ENCODE assay signal across 11 cellular contexts in the genomic region with DNA sequence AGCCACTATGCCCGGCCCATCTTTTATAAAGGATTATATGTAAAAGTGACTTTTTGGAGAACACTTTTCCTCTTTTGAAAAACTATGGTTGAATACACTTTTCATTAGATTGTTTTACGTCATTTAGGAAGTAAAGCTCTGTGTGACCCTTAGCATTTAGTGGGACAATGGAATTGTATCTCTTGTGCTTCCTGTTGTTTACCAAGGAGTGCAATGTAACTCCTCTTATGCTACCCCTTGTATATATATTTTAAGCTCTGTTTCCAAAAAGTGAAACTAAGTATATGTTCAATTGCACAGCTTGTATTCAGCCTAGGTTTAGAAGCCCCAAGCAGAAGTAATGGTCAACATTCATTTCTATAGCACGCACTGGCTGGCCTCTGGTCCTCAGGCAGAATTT.
"Had no signal": no experiment of that assay in that cellular context is flagged by ENCODE, and none has a peak within 500 bp of the region (broad histone marks: within the 10 kb centered on the region; RNA-seq: fewer than 3 reads in every experiment).

No MANE protein-coding gene starts in this region.

- DNase-seq: GM23248, GOT3, H7, H9, HCEC 1CT, HFFc6 had no signal

- H3K27ac ChIP-seq: GM23248 had no signal

- FAIRE-seq: H1, H54 had no signal

- H3K4me1 ChIP-seq: HAP-1 had no signal

- ATAC-seq: GM23338, HCT116 had no signal

- H3K4me3 ChIP-seq: GM23248, GM23338, HAP-1 had no signal

- H2AFZ ChIP-seq: GM23248, GM23338 had no signal

- H3K9me3 ChIP-seq: HAP-1 had no signal

- H3K4me2 ChIP-seq: GM23338 had no signal

- H3K9ac ChIP-seq: GM23248 had no signal

- H3K36me3 ChIP-seq: HAP-1 had no signal
